ENCODE assay signal across 17 cellular contexts in genomic region chrX:154354516-154354915, GRCh38. TPM values are rescaled to one million over a fixed set of nuclear protein-coding genes. Genes with fewer than 3 reads are reported as not detected.
A peak's percentile ranks its signal among the peaks of the same experiment; 100 is the strongest.
DNase-seq lines count a peak whose midpoint lies in the region; ATAC-seq and TF ChIP-seq lines count a peak whose summit lies in the region.
"Had no signal": no experiment of that assay in that cellular context is flagged by ENCODE, and none has a peak within 500 bp of the region (broad histone marks: within the 10 kb centered on the region; RNA-seq: fewer than 3 reads in every experiment).

No MANE protein-coding gene starts in this region.

- ATAC-seq in effector memory CD8-positive, alpha-beta T cell (replicated peaks) = no peak
- ATAC-seq in HG03159 (IDR thresholded peaks at IDR 0.05; ENCODE audit: unreplicated experiment) = no peak

- WGBS in sigmoid colon, 2 donors = 89 to 94% methylated on average over 13 of the region's 13 CpGs

- no peaks in the 10 kb centered on the region for H3K27me3 Mint-ChIP-seq in effector memory CD8-positive, alpha-beta T cell
- H3K27me3 Mint-ChIP-seq: CD4-positive, CD25-positive, alpha-beta regulatory T cell had no signal

- H3K4me1 Mint-ChIP-seq in effector memory CD8-positive, alpha-beta T cell (ENCODE audit: low read depth in 2 of 2) = peaks cover 12 to 45% of the 10 kb centered on the region in 2 donors

- TF ChIP-seq EP300 in sigmoid colon (IDR thresholded peaks at IDR 0.05) = no peak

- no peak for TF ChIP-seq POLR2A in sigmoid colon (IDR thresholded peaks at IDR 0.05)

- no peaks in the 10 kb centered on the region for H3K9me3 ChIP-seq in BE2C
- no peaks in the 10 kb centered on the region for H3K9me3 ChIP-seq in sigmoid colon

- H3K4me3 ChIP-seq in BE2C (ENCODE audit: low read depth, low read length) (no peak overlapping the region), sigmoid colon (no peak overlapping the region)
- H3K4me3 ChIP-seq: GM23248 had no signal

- no peaks in the 10 kb centered on the region for H3K4me1 ChIP-seq in BE2C
- peaks cover 0 to 20% (median 9%) of the 10 kb centered on the region in 4 donors for H3K4me1 ChIP-seq in sigmoid colon

- H3K4me3 Mint-ChIP-seq in effector memory CD8-positive, alpha-beta T cell = peak overlapping the region in 1 of 2 donors; percentile 23

- no peaks in the 10 kb centered on the region for H3K27me3 ChIP-seq in BE2C
- no peaks in the 10 kb centered on the region for H3K27me3 ChIP-seq in sigmoid colon

- no peaks in the 10 kb centered on the region for H3K9me3 Mint-ChIP-seq in effector memory CD8-positive, alpha-beta T cell

- H3K36me3 ChIP-seq in BE2C (peaks cover 96% of the 10 kb centered on the region), sigmoid colon (peaks cover 64 to 99% (median 84%) of the 10 kb centered on the region in 4 donors)

- DNase-seq in BE2C (peak; percentile 41), Daoy (ENCODE audit: low read depth) (peak; percentile 1), sigmoid colon (no peak), medulla oblongata (ENCODE audit: extremely low spot score) (no peak), NOMO-1 treated with dmso at 0.1 percent for 144 hours (lab: John Stamatoyannopoulos, UW; ENCODE audit: unreplicated experiment) (no peak)
- DNase-seq in effector memory CD8-positive, alpha-beta T cell = no peak
- DNase-seq: AML-193; CD4-positive, CD25-positive, alpha-beta regulatory T cell; DND-41; GF-D8; GM23248; Karpas-422; NCI-H1930; NCI-H2171; NCI-H774; SHP77 treated with DMSO at 0.1 percent for 48 hours had no signal

- H3K27ac Mint-ChIP-seq in effector memory CD8-positive, alpha-beta T cell = peak overlapping the region; percentile 28 to 99

- peaks cover 100% of the 10 kb centered on the region for H3K36me3 Mint-ChIP-seq in effector memory CD8-positive, alpha-beta T cell (ENCODE audit: insufficient read depth)

- TF ChIP-seq CTCF in BE2C (IDR thresholded peaks at IDR 0.05; ENCODE audit: low read depth, low read length) (no peak), sigmoid colon (IDR thresholded peaks at IDR 0.05) (no peak)

- H3K27ac ChIP-seq in sigmoid colon = peak overlapping the region; percentile 67 to 99 (median 98)
- H3K27ac ChIP-seq: GM23248 had no signal

- intact Hi-C loops in sigmoid colon (cut with DNase I) = no loop called here

RNA-seq across cellular contexts. Expression of gene FLNA, which starts 19.9 kb away (rescaled TPM):
- 487 TPM for polyA plus RNA-seq in BE2C (2012; ENCODE audit: insufficient read depth, insufficient read length, low read depth)
- 721 and 801 TPM in 2 replicates for total RNA-seq in Daoy (2014; rRNA removed; shearing (Covaris generic))
- total RNA-seq in sigmoid colon = 1,000 to 10,000 TPM; 2,494 to 9,435 (median 5,341) TPM
- polyA plus RNA-seq in sigmoid colon = 100 to 1,000 TPM in 1 of 3 donors, 10 to 100 TPM in 2; 27.0 to 442 (median 42.0) TPM

RNA-seq across cellular contexts. Expression of gene EMD, which starts 24.6 kb away (rescaled TPM):
- polyA plus RNA-seq in BE2C (2012; ENCODE audit: insufficient read depth, insufficient read length, low read depth) = 182 TPM
- total RNA-seq in Daoy (2014; rRNA removed; shearing (Covaris generic)) = 9.0 and 15.1 TPM in 2 replicates
- 10 to 100 TPM; 44.3 to 66.8 (median 48.6) TPM for total RNA-seq in sigmoid colon
- 10 to 100 TPM; 40.7 to 87.9 (median 42.6) TPM for polyA plus RNA-seq in sigmoid colon

RNA-seq across cellular contexts. Expression of gene RPL10, which starts 43.7 kb away (rescaled TPM):
- polyA plus RNA-seq in BE2C (2012; ENCODE audit: insufficient read depth, insufficient read length, low read depth) = 1,809 TPM
- 3,278 and 3,646 TPM in 2 replicates for total RNA-seq in Daoy (2014; rRNA removed; shearing (Covaris generic))
- total RNA-seq in sigmoid colon = 1,000 to 10,000 TPM; 3,138 to 8,651 (median 6,770) TPM
- 1,000 to 10,000 TPM; 4,760 to 8,094 (median 5,003) TPM for polyA plus RNA-seq in sigmoid colon

RNA-seq across cellular contexts. Expression of gene DNASE1L1, which starts 54.5 kb away (rescaled TPM):
- 20.5 TPM for polyA plus RNA-seq in BE2C (2012; ENCODE audit: insufficient read depth, insufficient read length, low read depth)
- total RNA-seq in Daoy (2014; rRNA removed; shearing (Covaris generic)) = 7.2 and 28.4 TPM in 2 replicates
- total RNA-seq in sigmoid colon = 10 to 100 TPM; 10.9 to 21.8 (median 16.6) TPM
- polyA plus RNA-seq in sigmoid colon = 10 to 100 TPM; 15.5 to 25.7 (median 17.4) TPM

RNA-seq across cellular contexts. Expression of gene TAFAZZIN, which starts 56.8 kb away (rescaled TPM):
- polyA plus RNA-seq in BE2C (2012; ENCODE audit: insufficient read depth, insufficient read length, low read depth) = 35.5 TPM
- 9.0 and 14.9 TPM in 2 replicates for total RNA-seq in Daoy (2014; rRNA removed; shearing (Covaris generic))
- 10 to 100 TPM; 35.7 to 58.2 (median 36.6) TPM for total RNA-seq in sigmoid colon
- 10 to 100 TPM in 1 of 3 donors, 1 to 10 TPM in 2; 8.4 to 48.0 (median 9.2) TPM for polyA plus RNA-seq in sigmoid colon

Comparison
In these comparisons a context has a peak if more than half of its experiments do, and no peak if none do; other contexts are left out.
1. DNase-seq: peak in BE2C (single experiment) and Daoy (single experiment); none in effector memory CD8-positive, alpha-beta T cell (0 of 3), sigmoid colon (single experiment), medulla oblongata (single experiment) and NOMO-1 treated with dmso at 0.1 percent for 144 hours (single experiment).